In the genomic region with DNA sequence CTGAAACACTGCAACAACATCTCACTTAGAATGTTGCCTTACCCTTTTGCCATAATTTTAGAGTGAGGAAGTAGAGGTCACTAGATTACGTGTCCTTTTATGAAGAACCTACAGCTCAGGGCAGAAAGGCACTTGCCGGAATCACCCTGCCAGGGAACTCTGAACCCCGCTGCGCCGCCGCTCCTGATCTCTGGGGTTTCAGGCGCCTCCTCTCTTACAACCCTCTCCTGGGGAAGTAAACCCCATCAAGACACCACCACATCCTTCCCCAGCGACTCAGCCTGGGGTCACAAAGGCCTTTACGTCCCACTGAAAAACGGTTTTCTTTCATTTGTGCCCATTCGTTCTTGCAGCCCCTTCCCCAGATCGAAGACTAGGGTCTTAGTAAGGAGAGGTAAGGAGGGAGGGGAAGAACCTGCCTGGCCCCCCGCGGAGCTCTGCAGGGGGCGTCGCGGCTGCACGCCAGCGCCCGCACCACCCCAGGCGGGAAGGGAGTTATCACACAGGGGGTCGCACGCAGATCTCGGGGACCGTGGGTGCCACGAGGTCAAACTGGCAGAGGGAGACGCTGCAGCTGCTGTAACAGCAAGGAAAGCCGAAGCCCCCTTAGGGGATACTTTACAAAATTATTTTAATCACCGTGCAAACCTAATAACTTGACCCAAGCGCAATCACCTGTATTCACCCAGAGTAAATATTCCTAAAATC, we compare ENCODE assay signal across 2 cellular contexts.
TF ChIP-seq lines count a peak whose summit lies in the region.

No MANE protein-coding gene starts in this region.

TF ChIP-seq in SK-N-SH, 30 proteins besides CTCF, POLR2A, EP300 and RAD21 (continued from another document):
- TF ChIP-seq, protein P1, sequence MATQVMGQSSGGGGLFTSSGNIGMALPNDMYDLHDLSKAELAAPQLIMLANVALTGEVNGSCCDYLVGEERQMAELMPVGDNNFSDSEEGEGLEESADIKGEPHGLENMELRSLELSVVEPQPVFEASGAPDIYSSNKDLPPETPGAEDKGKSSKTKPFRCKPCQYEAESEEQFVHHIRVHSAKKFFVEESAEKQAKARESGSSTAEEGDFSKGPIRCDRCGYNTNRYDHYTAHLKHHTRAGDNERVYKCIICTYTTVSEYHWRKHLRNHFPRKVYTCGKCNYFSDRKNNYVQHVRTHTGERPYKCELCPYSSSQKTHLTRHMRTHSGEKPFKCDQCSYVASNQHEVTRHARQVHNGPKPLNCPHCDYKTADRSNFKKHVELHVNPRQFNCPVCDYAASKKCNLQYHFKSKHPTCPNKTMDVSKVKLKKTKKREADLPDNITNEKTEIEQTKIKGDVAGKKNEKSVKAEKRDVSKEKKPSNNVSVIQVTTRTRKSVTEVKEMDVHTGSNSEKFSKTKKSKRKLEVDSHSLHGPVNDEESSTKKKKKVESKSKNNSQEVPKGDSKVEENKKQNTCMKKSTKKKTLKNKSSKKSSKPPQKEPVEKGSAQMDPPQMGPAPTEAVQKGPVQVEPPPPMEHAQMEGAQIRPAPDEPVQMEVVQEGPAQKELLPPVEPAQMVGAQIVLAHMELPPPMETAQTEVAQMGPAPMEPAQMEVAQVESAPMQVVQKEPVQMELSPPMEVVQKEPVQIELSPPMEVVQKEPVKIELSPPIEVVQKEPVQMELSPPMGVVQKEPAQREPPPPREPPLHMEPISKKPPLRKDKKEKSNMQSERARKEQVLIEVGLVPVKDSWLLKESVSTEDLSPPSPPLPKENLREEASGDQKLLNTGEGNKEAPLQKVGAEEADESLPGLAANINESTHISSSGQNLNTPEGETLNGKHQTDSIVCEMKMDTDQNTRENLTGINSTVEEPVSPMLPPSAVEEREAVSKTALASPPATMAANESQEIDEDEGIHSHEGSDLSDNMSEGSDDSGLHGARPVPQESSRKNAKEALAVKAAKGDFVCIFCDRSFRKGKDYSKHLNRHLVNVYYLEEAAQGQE (IDR thresholded peaks at IDR 0.05; ENCODE audit: low read depth, low read length), result no peak
- TF ChIP-seq FOXJ3 (CRISPR knock-in tag; IDR thresholded peaks at IDR 0.05) (no peak), POLR2AphosphoS5 (IDR thresholded peaks at IDR 0.05; ENCODE audit: low read depth, low read length) (no peak), TEAD4 (IDR thresholded peaks at IDR 0.05; ENCODE audit: borderline replicate concordance, insufficient read depth) (no peak), EZH2phosphoT487 (IDR thresholded peaks at IDR 0.05; ENCODE audit: borderline replicate concordance, low read depth) (no peak)
- TF ChIP-seq, protein P2, sequence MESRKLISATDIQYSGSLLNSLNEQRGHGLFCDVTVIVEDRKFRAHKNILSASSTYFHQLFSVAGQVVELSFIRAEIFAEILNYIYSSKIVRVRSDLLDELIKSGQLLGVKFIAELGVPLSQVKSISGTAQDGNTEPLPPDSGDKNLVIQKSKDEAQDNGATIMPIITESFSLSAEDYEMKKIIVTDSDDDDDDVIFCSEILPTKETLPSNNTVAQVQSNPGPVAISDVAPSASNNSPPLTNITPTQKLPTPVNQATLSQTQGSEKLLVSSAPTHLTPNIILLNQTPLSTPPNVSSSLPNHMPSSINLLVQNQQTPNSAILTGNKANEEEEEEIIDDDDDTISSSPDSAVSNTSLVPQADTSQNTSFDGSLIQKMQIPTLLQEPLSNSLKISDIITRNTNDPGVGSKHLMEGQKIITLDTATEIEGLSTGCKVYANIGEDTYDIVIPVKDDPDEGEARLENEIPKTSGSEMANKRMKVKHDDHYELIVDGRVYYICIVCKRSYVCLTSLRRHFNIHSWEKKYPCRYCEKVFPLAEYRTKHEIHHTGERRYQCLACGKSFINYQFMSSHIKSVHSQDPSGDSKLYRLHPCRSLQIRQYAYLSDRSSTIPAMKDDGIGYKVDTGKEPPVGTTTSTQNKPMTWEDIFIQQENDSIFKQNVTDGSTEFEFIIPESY (IDR thresholded peaks at IDR 0.05; ENCODE audit: borderline replicate concordance, low read depth), result no peak
- TF ChIP-seq, protein P3, sequence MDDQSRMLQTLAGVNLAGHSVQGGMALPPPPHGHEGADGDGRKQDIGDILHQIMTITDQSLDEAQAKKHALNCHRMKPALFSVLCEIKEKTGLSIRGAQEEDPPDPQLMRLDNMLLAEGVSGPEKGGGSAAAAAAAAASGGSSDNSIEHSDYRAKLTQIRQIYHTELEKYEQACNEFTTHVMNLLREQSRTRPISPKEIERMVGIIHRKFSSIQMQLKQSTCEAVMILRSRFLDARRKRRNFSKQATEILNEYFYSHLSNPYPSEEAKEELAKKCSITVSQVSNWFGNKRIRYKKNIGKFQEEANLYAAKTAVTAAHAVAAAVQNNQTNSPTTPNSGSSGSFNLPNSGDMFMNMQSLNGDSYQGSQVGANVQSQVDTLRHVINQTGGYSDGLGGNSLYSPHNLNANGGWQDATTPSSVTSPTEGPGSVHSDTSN (IDR thresholded peaks at IDR 0.05), result no peak
- TF ChIP-seq, protein P4, sequence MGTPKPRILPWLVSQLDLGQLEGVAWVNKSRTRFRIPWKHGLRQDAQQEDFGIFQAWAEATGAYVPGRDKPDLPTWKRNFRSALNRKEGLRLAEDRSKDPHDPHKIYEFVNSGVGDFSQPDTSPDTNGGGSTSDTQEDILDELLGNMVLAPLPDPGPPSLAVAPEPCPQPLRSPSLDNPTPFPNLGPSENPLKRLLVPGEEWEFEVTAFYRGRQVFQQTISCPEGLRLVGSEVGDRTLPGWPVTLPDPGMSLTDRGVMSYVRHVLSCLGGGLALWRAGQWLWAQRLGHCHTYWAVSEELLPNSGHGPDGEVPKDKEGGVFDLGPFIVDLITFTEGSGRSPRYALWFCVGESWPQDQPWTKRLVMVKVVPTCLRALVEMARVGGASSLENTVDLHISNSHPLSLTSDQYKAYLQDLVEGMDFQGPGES (IDR thresholded peaks at IDR 0.05; ENCODE audit: low read depth, low read length), result no peak
TF ChIP-seq in SK-N-SH: peak in this region for 0.

TF ChIP-seq in SK-N-SH treated with all-trans-retinoic acid at 6 μM for 48 hours, 23 proteins besides CTCF, POLR2A, EP300 and RAD21 (continued from another document):
- TF ChIP-seq, protein P5, sequence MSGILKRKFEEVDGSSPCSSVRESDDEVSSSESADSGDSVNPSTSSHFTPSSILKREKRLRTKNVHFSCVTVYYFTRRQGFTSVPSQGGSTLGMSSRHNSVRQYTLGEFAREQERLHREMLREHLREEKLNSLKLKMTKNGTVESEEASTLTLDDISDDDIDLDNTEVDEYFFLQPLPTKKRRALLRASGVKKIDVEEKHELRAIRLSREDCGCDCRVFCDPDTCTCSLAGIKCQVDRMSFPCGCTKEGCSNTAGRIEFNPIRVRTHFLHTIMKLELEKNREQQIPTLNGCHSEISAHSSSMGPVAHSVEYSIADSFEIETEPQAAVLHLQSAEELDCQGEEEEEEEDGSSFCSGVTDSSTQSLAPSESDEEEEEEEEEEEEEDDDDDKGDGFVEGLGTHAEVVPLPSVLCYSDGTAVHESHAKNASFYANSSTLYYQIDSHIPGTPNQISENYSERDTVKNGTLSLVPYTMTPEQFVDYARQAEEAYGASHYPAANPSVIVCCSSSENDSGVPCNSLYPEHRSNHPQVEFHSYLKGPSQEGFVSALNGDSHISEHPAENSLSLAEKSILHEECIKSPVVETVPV (CRISPR knock-in tag; IDR thresholded peaks at IDR 0.05), result no peak
- TF ChIP-seq ARNTL (CRISPR knock-in tag; IDR thresholded peaks at IDR 0.05; ENCODE audit: borderline replicate concordance, low read depth), result no peak
- no peak for TF ChIP-seq ZNF8 (CRISPR knock-in tag; IDR thresholded peaks at IDR 0.05)
- TF ChIP-seq, protein P6, sequence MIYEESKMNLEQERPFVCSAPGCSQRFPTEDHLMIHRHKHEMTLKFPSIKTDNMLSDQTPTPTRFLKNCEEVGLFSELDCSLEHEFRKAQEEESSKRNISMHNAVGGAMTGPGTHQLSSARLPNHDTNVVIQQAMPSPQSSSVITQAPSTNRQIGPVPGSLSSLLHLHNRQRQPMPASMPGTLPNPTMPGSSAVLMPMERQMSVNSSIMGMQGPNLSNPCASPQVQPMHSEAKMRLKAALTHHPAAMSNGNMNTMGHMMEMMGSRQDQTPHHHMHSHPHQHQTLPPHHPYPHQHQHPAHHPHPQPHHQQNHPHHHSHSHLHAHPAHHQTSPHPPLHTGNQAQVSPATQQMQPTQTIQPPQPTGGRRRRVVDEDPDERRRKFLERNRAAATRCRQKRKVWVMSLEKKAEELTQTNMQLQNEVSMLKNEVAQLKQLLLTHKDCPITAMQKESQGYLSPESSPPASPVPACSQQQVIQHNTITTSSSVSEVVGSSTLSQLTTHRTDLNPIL (CRISPR knock-in tag; IDR thresholded peaks at IDR 0.05; ENCODE audit: low read depth), result no peak
- TF ChIP-seq TOX (CRISPR knock-in tag; IDR thresholded peaks at IDR 0.05; ENCODE audit: borderline replicate concordance), result no peak
